8 cellular contexts compared by ENCODE assay signal in the genomic region with DNA sequence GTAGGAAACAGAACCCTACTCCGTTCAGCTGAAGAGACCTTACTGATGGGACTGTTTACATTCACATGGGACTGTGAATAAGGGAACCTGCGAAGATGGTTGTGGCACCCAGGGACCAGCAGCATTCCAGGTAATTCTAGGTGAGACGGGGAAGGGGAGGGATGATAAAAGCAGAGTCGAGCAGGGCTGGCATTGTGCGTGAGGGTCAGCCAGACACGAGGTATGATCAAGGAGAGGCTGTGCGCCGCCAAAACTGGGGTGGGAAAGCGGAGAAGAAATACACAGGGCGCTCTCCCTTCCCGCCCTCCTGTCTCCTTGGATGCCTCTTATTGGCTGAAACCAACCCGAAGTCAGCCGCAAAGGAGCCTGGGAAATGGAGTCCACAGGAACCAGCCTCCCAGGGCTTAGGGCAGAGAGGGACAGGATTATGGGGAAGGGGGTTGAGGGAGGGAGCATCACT. TPM values are rescaled to one million over a fixed set of nuclear protein-coding genes. Genes with fewer than 3 reads are reported as not detected.
DNase-seq lines count a peak whose midpoint lies in the region; ATAC-seq and TF ChIP-seq lines count a peak whose summit lies in the region.

No MANE protein-coding gene starts in this region.

- peak overlapping the region; percentile 69 for H3K4me3 Mint-ChIP-seq in activated CD4-positive, alpha-beta T cell treated with anti-CD3 and anti-CD28 coated beads for 36 hours

- no peaks in the 10 kb centered on the region for H3K36me3 Mint-ChIP-seq in activated CD4-positive, alpha-beta T cell treated with anti-CD3 and anti-CD28 coated beads for 36 hours (ENCODE audit: low read depth)

- H3K9me3 ChIP-seq in left lung: no peaks in the 10 kb centered on the region

- peaks cover 8% of the 10 kb centered on the region for H3K4me1 Mint-ChIP-seq in activated CD4-positive, alpha-beta T cell treated with anti-CD3 and anti-CD28 coated beads for 36 hours

- intact Hi-C loops in activated CD4-positive, alpha-beta T cell treated with anti-CD3 and anti-CD28 coated beads for 36 hours (cut with DNase I, micrococcal nuclease): loop anchor here (1.0 to 10.0 kb wide), 8 partner anchors 13 to 449 kb away; a partner anchor contains a TSS
- intact Hi-C loops in left lung (cut with DNase I): no loop called here

- no peak for TF ChIP-seq CTCF in coronary artery (IDR thresholded peaks at IDR 0.05)
- no peak for TF ChIP-seq CTCF in left lung (IDR thresholded peaks at IDR 0.05)

- H3K27ac ChIP-seq in ACC112 (ENCODE audit: low read depth, low read length): no peak overlapping the region
- H3K27ac ChIP-seq in coronary artery: no peak overlapping the region
- H3K27ac ChIP-seq in left lung: no peak overlapping the region

- H3K4me1 ChIP-seq in ACC112 (ENCODE audit: control insufficient read depth, insufficient read depth, low read length, unreplicated experiment) (no peaks in the 10 kb centered on the region), left lung (peaks cover 0 to 9% of the 10 kb centered on the region in 2 donors)

- H3K79me2 ChIP-seq in ACC112 (ENCODE audit: control insufficient read depth, insufficient read depth, low read length, unreplicated experiment): no peaks in the 10 kb centered on the region

- H3K27me3 ChIP-seq in ACC112 (ENCODE audit: insufficient read depth, low read length): peaks cover 61% of the 10 kb centered on the region
- H3K27me3 ChIP-seq in left lung: peaks cover 0 to 21% of the 10 kb centered on the region in 2 donors

- H2AFZ ChIP-seq in ACC112 (ENCODE audit: low read length, unreplicated experiment): peak overlapping the region; percentile 84

- no peak overlapping the region for H3K27ac Mint-ChIP-seq in activated CD4-positive, alpha-beta T cell treated with anti-CD3 and anti-CD28 coated beads for 36 hours

- DNase-seq in NCI-H226: peak; percentile 50
- peak; percentile 82 for DNase-seq in activated CD4-positive, alpha-beta T cell treated with anti-CD3 and anti-CD28 coated beads for 36 hours
- DNase-seq in coronary artery (ENCODE audit: low spot score): no peak
- peak in 1 of 2 donors; percentile 67 for DNase-seq in left lung
- peak; percentile 72 for DNase-seq in stimulated activated CD4-positive, alpha-beta T cell treated with anti-CD3 and anti-CD28 coated beads, Interleukin-4, amount 100 ng/mL, for 1 hour

- H3K36me3 ChIP-seq in ACC112 (ENCODE audit: insufficient read depth, low read length): no peaks in the 10 kb centered on the region
- no peaks in the 10 kb centered on the region for H3K36me3 ChIP-seq in left lung

- H3K27me3 Mint-ChIP-seq in activated CD4-positive, alpha-beta T cell treated with anti-CD3 and anti-CD28 coated beads for 36 hours: peaks cover 20% of the 10 kb centered on the region

- CTCF ChIA-PET in activated CD4-positive, alpha-beta T cell treated with anti-CD3 and anti-CD28 coated beads for 36 hours (lab: Charles Lee): no interaction called here

- ATAC-seq in GM18520 (IDR thresholded peaks at IDR 0.05; ENCODE audit: unreplicated experiment): peak; percentile 83
- ATAC-seq in HG03064 (IDR thresholded peaks at IDR 0.05; ENCODE audit: low read depth, unreplicated experiment): peak; percentile 88
- ATAC-seq in activated CD4-positive, alpha-beta T cell treated with anti-CD3 and anti-CD28 coated beads for 36 hours: peak; percentile 99
- ATAC-seq in left lung: peak; percentile 99

- POLR2A ChIA-PET in activated CD4-positive, alpha-beta T cell treated with anti-CD3 and anti-CD28 coated beads for 36 hours (lab: Charles Lee): no interaction called here

- no peaks in the 10 kb centered on the region for H3K9me3 Mint-ChIP-seq in activated CD4-positive, alpha-beta T cell treated with anti-CD3 and anti-CD28 coated beads for 36 hours (ENCODE audit: low read depth)

- peak overlapping the region; percentile 68 for H3K4me3 ChIP-seq in ACC112 (ENCODE audit: low read depth, low read length)
- H3K4me3 ChIP-seq in coronary artery: peak overlapping the region; percentile 57
- H3K4me3 ChIP-seq in left lung: peak overlapping the region; percentile 28 to 38

RNA-seq across cellular contexts. Expression of a gene that starts 38.4 kb away (rescaled TPM):
- 10 to 100 TPM; 85.9 to 92.2 TPM for total RNA-seq in activated CD4-positive, alpha-beta T cell treated with anti-CD3 and anti-CD28 coated beads for 36 hours
- total RNA-seq in left lung: 10 to 100 TPM; 55.5 to 69.0 TPM

RNA-seq across cellular contexts. Expression of a gene that starts 58.6 kb away (rescaled TPM):
- not detected for total RNA-seq in activated CD4-positive, alpha-beta T cell treated with anti-CD3 and anti-CD28 coated beads for 36 hours
- not detected for total RNA-seq in left lung

Comparison
In these comparisons a context has a peak if more than half of its experiments do, and no peak if none do; other contexts are left out.
1. intact Hi-C loops: an anchor here in activated CD4-positive, alpha-beta T cell treated with anti-CD3 and anti-CD28 coated beads for 36 hours (1.0 to 10.0 kb wide); none called in left lung.